In genomic region chr3:140760324-140761075, GRCh38 we compare ENCODE assay signal across 18 cellular contexts.
"Had no signal": no experiment of that assay in that cellular context is flagged by ENCODE, and none has a peak within 500 bp of the region (broad histone marks: within the 10 kb centered on the region; RNA-seq: fewer than 3 reads in every experiment).

No MANE protein-coding gene starts in this region.

- H3K27ac ChIP-seq: epithelial cell of prostate, esophagus squamous epithelium, gastroesophageal sphincter, psoas muscle, right lobe of liver, tibial artery, upper lobe of left lung, uterus had no signal

- H3K27ac Mint-ChIP-seq: effector memory CD8-positive, alpha-beta T cell; natural killer cell treated with Interleukin-12 subunit alpha and Interleukin-12 subunit beta and Interleukin-15 and Interleukin-18, amount 100 ng/mL, for 72 hours had no signal

- H3K4me3 ChIP-seq: esophagus squamous epithelium, gastroesophageal sphincter, mucosa of descending colon, psoas muscle, right lobe of liver, tibial artery, upper lobe of left lung, uterus had no signal

- H3K9me3 Mint-ChIP-seq: effector memory CD8-positive, alpha-beta T cell; natural killer cell treated with Interleukin-12 subunit alpha and Interleukin-12 subunit beta and Interleukin-15 and Interleukin-18, amount 100 ng/mL, for 72 hours had no signal

- ATAC-seq: effector memory CD8-positive, alpha-beta T cell; gastroesophageal sphincter; left cardiac atrium; mucosa of descending colon; psoas muscle; right lobe of liver had no signal

- H3K4me3 Mint-ChIP-seq: effector memory CD8-positive, alpha-beta T cell; natural killer cell treated with Interleukin-12 subunit alpha and Interleukin-12 subunit beta and Interleukin-15 and Interleukin-18, amount 100 ng/mL, for 72 hours had no signal

- FAIRE-seq: kidney had no signal

- H3K9me3 ChIP-seq: esophagus squamous epithelium, gastroesophageal sphincter, mucosa of descending colon, psoas muscle, right lobe of liver, tibial artery, upper lobe of left lung, uterus had no signal

- H3K27me3 ChIP-seq: esophagus squamous epithelium, right lobe of liver, upper lobe of left lung, uterus had no signal

- DNase-seq: effector memory CD8-positive, alpha-beta T cell; esophagus squamous epithelium; foreskin fibroblast; kidney; left cardiac atrium; mucosa of descending colon; psoas muscle; retina; right lobe of liver; stimulated activated CD4-positive, alpha-beta T cell treated with anti-CD3 and anti-CD28 coated beads, Interleukin-2, amount 100 ng/mL, for 24 hours; stimulated activated CD4-positive, alpha-beta T cell treated with anti-CD3 and anti-CD28 coated beads, Interleukin-4, amount 100 ng/mL, for 4 hours; stimulated activated naive CD4-positive, alpha-beta T cell; tibial artery; upper lobe of left lung; uterus had no signal

- H3K4me1 ChIP-seq: esophagus squamous epithelium, gastroesophageal sphincter, psoas muscle, right lobe of liver, tibial artery, upper lobe of left lung, uterus had no signal

- H3K36me3 ChIP-seq: esophagus squamous epithelium, gastroesophageal sphincter, right lobe of liver, tibial artery, upper lobe of left lung, uterus had no signal

- H3K36me3 Mint-ChIP-seq: natural killer cell treated with Interleukin-12 subunit alpha and Interleukin-12 subunit beta and Interleukin-15 and Interleukin-18, amount 100 ng/mL, for 72 hours had no signal
